ENCODE assay signal across 9 cellular contexts in the genomic region with DNA sequence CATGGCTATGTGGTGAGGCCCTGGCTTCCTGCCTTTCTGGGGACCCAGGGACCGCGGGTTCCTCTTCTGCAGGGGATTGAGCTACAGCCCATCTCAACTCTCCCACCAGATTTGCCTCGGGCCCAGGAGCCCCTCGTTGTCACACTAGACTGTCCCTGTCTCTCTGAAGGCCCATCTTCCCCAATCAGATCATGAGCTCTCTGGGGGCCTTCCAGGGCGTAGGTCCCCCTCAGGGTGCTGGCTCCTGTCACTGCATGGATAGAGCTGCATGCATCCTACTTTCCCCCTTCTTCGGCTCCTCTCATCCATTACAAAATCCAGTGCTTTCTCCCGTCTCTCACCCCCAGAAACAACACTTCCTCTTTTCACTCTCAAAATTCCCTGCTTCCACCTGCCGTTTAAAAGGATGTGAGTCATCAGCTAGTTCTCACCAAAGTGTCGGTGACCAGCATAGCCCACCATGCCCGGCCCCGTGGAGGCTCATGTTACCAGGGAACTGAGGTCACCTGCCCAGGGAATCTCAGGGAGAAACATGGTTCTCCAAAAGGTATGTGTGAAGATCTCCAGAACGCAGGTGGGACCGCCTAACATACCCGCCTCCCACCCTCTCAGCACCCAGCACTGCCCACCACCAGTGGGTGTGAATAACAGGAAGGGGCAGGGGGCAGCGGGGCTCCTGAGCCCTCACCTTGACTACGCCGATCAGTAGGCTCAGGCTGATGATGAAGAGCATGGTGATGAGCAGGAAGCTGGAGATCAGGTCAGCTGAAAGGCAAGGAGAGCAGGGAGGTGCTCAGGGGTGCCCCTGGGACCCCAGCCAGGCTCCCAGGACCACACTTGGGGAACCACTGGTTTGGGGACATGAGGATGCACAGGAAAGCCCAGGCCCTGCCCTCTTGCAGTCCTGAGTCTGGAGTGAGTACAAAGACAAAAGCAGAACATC. TPM values are rescaled to one million over a fixed set of nuclear protein-coding genes. Genes with fewer than 3 reads are reported as not detected.
DNase-seq lines count a peak whose midpoint lies in the region; ATAC-seq and TF ChIP-seq lines count a peak whose summit lies in the region.
"Had no signal": no experiment of that assay in that cellular context is flagged by ENCODE, and none has a peak within 500 bp of the region (broad histone marks: within the 10 kb centered on the region; RNA-seq: fewer than 3 reads in every experiment).

No MANE protein-coding gene starts in this region.

- no peak overlapping the region for H3K4me3 ChIP-seq in NB4 (ENCODE audit: low read depth, low read length)
- H3K4me3 ChIP-seq in neutrophil (ENCODE audit: low read depth in 1 of 2, low read length in 1 of 2) = peak overlapping the region in 1 of 2 experiments; percentile 24
- no peak overlapping the region for H3K4me3 ChIP-seq in upper lobe of left lung
- H3K4me3 ChIP-seq: skin epidermis had no signal

- H3K36me3 Mint-ChIP-seq in activated CD4-positive, alpha-beta T cell treated with anti-CD3 and anti-CD28 coated beads for 36 hours (ENCODE audit: low read depth) = peaks cover 57% of the 10 kb centered on the region

- ATAC-seq in activated CD4-positive, alpha-beta T cell treated with anti-CD3 and anti-CD28 coated beads for 36 hours = no peak
- ATAC-seq in upper lobe of left lung (ENCODE audit: low FRiP score in 2 of 2) = no peak
- no peak for ATAC-seq in HG03571 (IDR thresholded peaks at IDR 0.05; ENCODE audit: unreplicated experiment)

- H3K9me3 ChIP-seq in neutrophil (peaks cover 5% of the 10 kb centered on the region), upper lobe of left lung (no peaks in the 10 kb centered on the region)

- H3K27ac Mint-ChIP-seq in activated CD4-positive, alpha-beta T cell treated with anti-CD3 and anti-CD28 coated beads for 36 hours = peak overlapping the region; percentile 76

- H3K27ac ChIP-seq in neutrophil (peak overlapping the region; percentile 100), upper lobe of left lung (peak overlapping the region in 2 of 4 donors; percentile 45 to 56)

- TF ChIP-seq EP300 in upper lobe of left lung (IDR thresholded peaks at IDR 0.05) = no peak

- DNase-seq in activated CD4-positive, alpha-beta T cell treated with anti-CD3 and anti-CD28 coated beads for 36 hours = no peak
- no peak for DNase-seq in activated CD4-positive, alpha-beta T cell treated with anti-CD3 and anti-CD28 coated beads, Interleukin-2, amount 50 U/mL, for 48 hours
- DNase-seq in NB4 (ENCODE audit: low read depth) = peak; percentile 66
- peak; percentile 26 for DNase-seq in astrocyte of the hippocampus (ENCODE audit: low read depth, low spot score)
- DNase-seq in upper lobe of left lung = no peak
- DNase-seq in T-helper 9 cell = no peak

- TF ChIP-seq POLR2A in NB4 (IDR thresholded peaks at IDR 0.05; ENCODE audit: extremely low read depth, insufficient read length) = no peak
- TF ChIP-seq POLR2A in upper lobe of left lung (IDR thresholded peaks at IDR 0.05) = no peak

- intact Hi-C loops in activated CD4-positive, alpha-beta T cell treated with anti-CD3 and anti-CD28 coated beads for 36 hours (cut with DNase I, micrococcal nuclease) = no loop called here

- H3K4me1 ChIP-seq in neutrophil (ENCODE audit: control insufficient read depth in 1 of 2, insufficient read depth in 1 of 2, low read depth in 1 of 2, low read length in 1 of 2) (peaks cover 57 to 76% of the 10 kb centered on the region in 2 experiments), upper lobe of left lung (peaks cover 11 to 43% (median 29%) of the 10 kb centered on the region in 4 donors)

- H3K4me3 Mint-ChIP-seq in activated CD4-positive, alpha-beta T cell treated with anti-CD3 and anti-CD28 coated beads for 36 hours = no peak overlapping the region

- TF ChIP-seq CTCF in NB4 (IDR thresholded peaks at IDR 0.05; ENCODE audit: low read depth, low read length) (no peak), neutrophil (IDR thresholded peaks at IDR 0.05) (no peak), upper lobe of left lung (IDR thresholded peaks at IDR 0.05) (no peak)

- H3K9me3 Mint-ChIP-seq in activated CD4-positive, alpha-beta T cell treated with anti-CD3 and anti-CD28 coated beads for 36 hours (ENCODE audit: low read depth) = no peaks in the 10 kb centered on the region

- 63 to 68% methylated on average over 15 to 16 of the region's 17 CpGs for WGBS in upper lobe of left lung, 2 donors

- H3K27me3 ChIP-seq in neutrophil (no peaks in the 10 kb centered on the region), upper lobe of left lung (no peaks in the 10 kb centered on the region)

- peaks cover 68% of the 10 kb centered on the region for H3K4me1 Mint-ChIP-seq in activated CD4-positive, alpha-beta T cell treated with anti-CD3 and anti-CD28 coated beads for 36 hours

- H3K27me3 Mint-ChIP-seq in activated CD4-positive, alpha-beta T cell treated with anti-CD3 and anti-CD28 coated beads for 36 hours = no peaks in the 10 kb centered on the region

- H3K36me3 ChIP-seq in neutrophil (peaks cover 96% of the 10 kb centered on the region), upper lobe of left lung (peaks cover 4 to 56% (median 36%) of the 10 kb centered on the region in 4 donors)

- POLR2A ChIA-PET in activated CD4-positive, alpha-beta T cell treated with anti-CD3 and anti-CD28 coated beads for 36 hours (lab: Charles Lee) = interaction anchor here (0.6 kb wide), 1 partner anchor 562 kb away, joined by 5 read pairs; no protein-coding TSS in a partner anchor

- CTCF ChIA-PET in activated CD4-positive, alpha-beta T cell treated with anti-CD3 and anti-CD28 coated beads for 36 hours (lab: Charles Lee) = interaction anchor here (0.8 to 6.1 kb wide), 5 partner anchors 11 to 169 kb away, joined by 3 to 47 read pairs (median 25); no protein-coding TSS in a partner anchor

RNA-seq across cellular contexts. Expression of gene LAPTM5, which starts 16.4 kb away (rescaled TPM):
- total RNA-seq in activated CD4-positive, alpha-beta T cell treated with anti-CD3 and anti-CD28 coated beads for 36 hours = 100 to 1,000 TPM; 174 to 214 TPM
- total RNA-seq in upper lobe of left lung = 100 to 1,000 TPM; 148 to 624 (median 225) TPM

RNA-seq across cellular contexts. Expression of gene MATN1, which starts 17.8 kb away (rescaled TPM):
- total RNA-seq in activated CD4-positive, alpha-beta T cell treated with anti-CD3 and anti-CD28 coated beads for 36 hours = under 1 TPM; 0.32 to 0.43 TPM
- total RNA-seq in upper lobe of left lung = under 1 TPM in 1 of 6 donors, not detected in 5; 0.15 TPM

Comparison
In these comparisons a context has a peak if more than half of its experiments do, and no peak if none do; other contexts are left out.
1. DNase-seq: peak in NB4 (single experiment) and astrocyte of the hippocampus (single experiment); none in activated CD4-positive, alpha-beta T cell treated with anti-CD3 and anti-CD28 coated beads for 36 hours (single experiment), activated CD4-positive, alpha-beta T cell treated with anti-CD3 and anti-CD28 coated beads, Interleukin-2, amount 50 U/mL, for 48 hours (0 of 2), upper lobe of left lung (0 of 2) and T-helper 9 cell (single experiment).